Comparison of ENCODE assay signal across 1 cellular context in genomic region chr3:133675631-133676335, GRCh38.
TF ChIP-seq lines count a peak whose summit lies in the region.

No MANE protein-coding gene starts in this region.

TF ChIP-seq in HepG2, 621 proteins besides CTCF, POLR2A, EP300 and RAD21 (continued from another document and continues in another):
- TF ChIP-seq, protein P1, sequence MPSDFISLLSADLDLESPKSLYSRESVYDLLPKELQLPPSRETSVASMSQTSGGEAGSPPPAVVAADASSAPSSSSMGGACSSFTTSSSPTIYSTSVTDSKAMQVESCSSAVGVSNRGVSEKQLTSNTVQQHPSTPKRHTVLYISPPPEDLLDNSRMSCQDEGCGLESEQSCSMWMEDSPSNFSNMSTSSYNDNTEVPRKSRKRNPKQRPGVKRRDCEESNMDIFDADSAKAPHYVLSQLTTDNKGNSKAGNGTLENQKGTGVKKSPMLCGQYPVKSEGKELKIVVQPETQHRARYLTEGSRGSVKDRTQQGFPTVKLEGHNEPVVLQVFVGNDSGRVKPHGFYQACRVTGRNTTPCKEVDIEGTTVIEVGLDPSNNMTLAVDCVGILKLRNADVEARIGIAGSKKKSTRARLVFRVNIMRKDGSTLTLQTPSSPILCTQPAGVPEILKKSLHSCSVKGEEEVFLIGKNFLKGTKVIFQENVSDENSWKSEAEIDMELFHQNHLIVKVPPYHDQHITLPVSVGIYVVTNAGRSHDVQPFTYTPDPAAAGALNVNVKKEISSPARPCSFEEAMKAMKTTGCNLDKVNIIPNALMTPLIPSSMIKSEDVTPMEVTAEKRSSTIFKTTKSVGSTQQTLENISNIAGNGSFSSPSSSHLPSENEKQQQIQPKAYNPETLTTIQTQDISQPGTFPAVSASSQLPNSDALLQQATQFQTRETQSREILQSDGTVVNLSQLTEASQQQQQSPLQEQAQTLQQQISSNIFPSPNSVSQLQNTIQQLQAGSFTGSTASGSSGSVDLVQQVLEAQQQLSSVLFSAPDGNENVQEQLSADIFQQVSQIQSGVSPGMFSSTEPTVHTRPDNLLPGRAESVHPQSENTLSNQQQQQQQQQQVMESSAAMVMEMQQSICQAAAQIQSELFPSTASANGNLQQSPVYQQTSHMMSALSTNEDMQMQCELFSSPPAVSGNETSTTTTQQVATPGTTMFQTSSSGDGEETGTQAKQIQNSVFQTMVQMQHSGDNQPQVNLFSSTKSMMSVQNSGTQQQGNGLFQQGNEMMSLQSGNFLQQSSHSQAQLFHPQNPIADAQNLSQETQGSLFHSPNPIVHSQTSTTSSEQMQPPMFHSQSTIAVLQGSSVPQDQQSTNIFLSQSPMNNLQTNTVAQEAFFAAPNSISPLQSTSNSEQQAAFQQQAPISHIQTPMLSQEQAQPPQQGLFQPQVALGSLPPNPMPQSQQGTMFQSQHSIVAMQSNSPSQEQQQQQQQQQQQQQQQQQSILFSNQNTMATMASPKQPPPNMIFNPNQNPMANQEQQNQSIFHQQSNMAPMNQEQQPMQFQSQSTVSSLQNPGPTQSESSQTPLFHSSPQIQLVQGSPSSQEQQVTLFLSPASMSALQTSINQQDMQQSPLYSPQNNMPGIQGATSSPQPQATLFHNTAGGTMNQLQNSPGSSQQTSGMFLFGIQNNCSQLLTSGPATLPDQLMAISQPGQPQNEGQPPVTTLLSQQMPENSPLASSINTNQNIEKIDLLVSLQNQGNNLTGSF (CRISPR knock-in tag; IDR thresholded peaks at IDR 0.05) = no peak
- TF ChIP-seq SATB2 (CRISPR knock-in tag; IDR thresholded peaks at IDR 0.05) = no peak
- no peak for TF ChIP-seq ZBTB44 (CRISPR knock-in tag; IDR thresholded peaks at IDR 0.05)
- TF ChIP-seq, protein P2, sequence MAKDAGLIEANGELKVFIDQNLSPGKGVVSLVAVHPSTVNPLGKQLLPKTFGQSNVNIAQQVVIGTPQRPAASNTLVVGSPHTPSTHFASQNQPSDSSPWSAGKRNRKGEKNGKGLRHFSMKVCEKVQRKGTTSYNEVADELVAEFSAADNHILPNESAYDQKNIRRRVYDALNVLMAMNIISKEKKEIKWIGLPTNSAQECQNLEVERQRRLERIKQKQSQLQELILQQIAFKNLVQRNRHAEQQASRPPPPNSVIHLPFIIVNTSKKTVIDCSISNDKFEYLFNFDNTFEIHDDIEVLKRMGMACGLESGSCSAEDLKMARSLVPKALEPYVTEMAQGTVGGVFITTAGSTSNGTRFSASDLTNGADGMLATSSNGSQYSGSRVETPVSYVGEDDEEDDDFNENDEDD (CRISPR knock-in tag; IDR thresholded peaks at IDR 0.05; ENCODE audit: borderline replicate concordance) = no peak
- no peak for TF ChIP-seq ZNF33B (CRISPR knock-in tag; IDR thresholded peaks at IDR 0.05)
- TF ChIP-seq ZNF205 (CRISPR knock-in tag; IDR thresholded peaks at IDR 0.05) = no peak
- peak; percentile 79 for TF ChIP-seq SP5 (CRISPR knock-in tag; IDR thresholded peaks at IDR 0.05; ENCODE audit: borderline replicate concordance, low read depth)
- TF ChIP-seq POGK (CRISPR knock-in tag; conservative IDR thresholded peaks at IDR 0.05) = peak; percentile 62; the same call in 1 of the 2 replicates
- 0 out of 2 replicates have a peak, but pooled peaks have one; percentile 26 for TF ChIP-seq MAZ (IDR thresholded peaks at IDR 0.05; ENCODE audit: borderline replicate concordance, low read depth, low read length)
- TF ChIP-seq MAZ (CRISPR knock-in tag; IDR thresholded peaks at IDR 0.05; ENCODE audit: low read depth) = no peak
- no peak for TF ChIP-seq TRIM22 (IDR thresholded peaks at IDR 0.05)
- peak; percentile 98 for TF ChIP-seq NR2F2 (IDR thresholded peaks at IDR 0.05; ENCODE audit: borderline replicate concordance, low read depth)
- TF ChIP-seq NR2F6 (IDR thresholded peaks at IDR 0.05) = peak; percentile 97
- peak; percentile 97 for TF ChIP-seq NR2F6 (CRISPR knock-in tag; IDR thresholded peaks at IDR 0.05)
- peak; percentile 73; the same call in 1 of the 2 replicates for TF ChIP-seq ZNF280D (CRISPR knock-in tag; IDR thresholded peaks at IDR 0.05)
- TF ChIP-seq, protein P3, sequence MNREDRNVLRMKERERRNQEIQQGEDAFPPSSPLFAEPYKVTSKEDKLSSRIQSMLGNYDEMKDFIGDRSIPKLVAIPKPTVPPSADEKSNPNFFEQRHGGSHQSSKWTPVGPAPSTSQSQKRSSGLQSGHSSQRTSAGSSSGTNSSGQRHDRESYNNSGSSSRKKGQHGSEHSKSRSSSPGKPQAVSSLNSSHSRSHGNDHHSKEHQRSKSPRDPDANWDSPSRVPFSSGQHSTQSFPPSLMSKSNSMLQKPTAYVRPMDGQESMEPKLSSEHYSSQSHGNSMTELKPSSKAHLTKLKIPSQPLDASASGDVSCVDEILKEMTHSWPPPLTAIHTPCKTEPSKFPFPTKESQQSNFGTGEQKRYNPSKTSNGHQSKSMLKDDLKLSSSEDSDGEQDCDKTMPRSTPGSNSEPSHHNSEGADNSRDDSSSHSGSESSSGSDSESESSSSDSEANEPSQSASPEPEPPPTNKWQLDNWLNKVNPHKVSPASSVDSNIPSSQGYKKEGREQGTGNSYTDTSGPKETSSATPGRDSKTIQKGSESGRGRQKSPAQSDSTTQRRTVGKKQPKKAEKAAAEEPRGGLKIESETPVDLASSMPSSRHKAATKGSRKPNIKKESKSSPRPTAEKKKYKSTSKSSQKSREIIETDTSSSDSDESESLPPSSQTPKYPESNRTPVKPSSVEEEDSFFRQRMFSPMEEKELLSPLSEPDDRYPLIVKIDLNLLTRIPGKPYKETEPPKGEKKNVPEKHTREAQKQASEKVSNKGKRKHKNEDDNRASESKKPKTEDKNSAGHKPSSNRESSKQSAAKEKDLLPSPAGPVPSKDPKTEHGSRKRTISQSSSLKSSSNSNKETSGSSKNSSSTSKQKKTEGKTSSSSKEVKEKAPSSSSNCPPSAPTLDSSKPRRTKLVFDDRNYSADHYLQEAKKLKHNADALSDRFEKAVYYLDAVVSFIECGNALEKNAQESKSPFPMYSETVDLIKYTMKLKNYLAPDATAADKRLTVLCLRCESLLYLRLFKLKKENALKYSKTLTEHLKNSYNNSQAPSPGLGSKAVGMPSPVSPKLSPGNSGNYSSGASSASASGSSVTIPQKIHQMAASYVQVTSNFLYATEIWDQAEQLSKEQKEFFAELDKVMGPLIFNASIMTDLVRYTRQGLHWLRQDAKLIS (CRISPR knock-in tag; IDR thresholded peaks at IDR 0.05) = no peak
- TF ChIP-seq THAP11 (CRISPR knock-in tag; IDR thresholded peaks at IDR 0.05) = peak; percentile 69
- TF ChIP-seq, protein P4, sequence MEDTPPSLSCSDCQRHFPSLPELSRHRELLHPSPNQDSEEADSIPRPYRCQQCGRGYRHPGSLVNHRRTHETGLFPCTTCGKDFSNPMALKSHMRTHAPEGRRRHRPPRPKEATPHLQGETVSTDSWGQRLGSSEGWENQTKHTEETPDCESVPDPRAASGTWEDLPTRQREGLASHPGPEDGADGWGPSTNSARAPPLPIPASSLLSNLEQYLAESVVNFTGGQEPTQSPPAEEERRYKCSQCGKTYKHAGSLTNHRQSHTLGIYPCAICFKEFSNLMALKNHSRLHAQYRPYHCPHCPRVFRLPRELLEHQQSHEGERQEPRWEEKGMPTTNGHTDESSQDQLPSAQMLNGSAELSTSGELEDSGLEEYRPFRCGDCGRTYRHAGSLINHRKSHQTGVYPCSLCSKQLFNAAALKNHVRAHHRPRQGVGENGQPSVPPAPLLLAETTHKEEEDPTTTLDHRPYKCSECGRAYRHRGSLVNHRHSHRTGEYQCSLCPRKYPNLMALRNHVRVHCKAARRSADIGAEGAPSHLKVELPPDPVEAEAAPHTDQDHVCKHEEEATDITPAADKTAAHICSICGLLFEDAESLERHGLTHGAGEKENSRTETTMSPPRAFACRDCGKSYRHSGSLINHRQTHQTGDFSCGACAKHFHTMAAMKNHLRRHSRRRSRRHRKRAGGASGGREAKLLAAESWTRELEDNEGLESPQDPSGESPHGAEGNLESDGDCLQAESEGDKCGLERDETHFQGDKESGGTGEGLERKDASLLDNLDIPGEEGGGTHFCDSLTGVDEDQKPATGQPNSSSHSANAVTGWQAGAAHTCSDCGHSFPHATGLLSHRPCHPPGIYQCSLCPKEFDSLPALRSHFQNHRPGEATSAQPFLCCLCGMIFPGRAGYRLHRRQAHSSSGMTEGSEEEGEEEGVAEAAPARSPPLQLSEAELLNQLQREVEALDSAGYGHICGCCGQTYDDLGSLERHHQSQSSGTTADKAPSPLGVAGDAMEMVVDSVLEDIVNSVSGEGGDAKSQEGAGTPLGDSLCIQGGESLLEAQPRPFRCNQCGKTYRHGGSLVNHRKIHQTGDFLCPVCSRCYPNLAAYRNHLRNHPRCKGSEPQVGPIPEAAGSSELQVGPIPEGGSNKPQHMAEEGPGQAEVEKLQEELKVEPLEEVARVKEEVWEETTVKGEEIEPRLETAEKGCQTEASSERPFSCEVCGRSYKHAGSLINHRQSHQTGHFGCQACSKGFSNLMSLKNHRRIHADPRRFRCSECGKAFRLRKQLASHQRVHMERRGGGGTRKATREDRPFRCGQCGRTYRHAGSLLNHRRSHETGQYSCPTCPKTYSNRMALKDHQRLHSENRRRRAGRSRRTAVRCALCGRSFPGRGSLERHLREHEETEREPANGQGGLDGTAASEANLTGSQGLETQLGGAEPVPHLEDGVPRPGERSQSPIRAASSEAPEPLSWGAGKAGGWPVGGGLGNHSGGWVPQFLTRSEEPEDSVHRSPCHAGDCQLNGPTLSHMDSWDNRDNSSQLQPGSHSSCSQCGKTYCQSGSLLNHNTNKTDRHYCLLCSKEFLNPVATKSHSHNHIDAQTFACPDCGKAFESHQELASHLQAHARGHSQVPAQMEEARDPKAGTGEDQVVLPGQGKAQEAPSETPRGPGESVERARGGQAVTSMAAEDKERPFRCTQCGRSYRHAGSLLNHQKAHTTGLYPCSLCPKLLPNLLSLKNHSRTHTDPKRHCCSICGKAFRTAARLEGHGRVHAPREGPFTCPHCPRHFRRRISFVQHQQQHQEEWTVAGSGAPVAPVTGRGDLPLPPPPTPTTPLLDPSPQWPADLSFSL (CRISPR knock-in tag; IDR thresholded peaks at IDR 0.05) = no peak
- TF ChIP-seq CENPBD1 (CRISPR knock-in tag; IDR thresholded peaks at IDR 0.05; ENCODE audit: borderline replicate concordance, low read depth) = no peak
- 0 out of 2 replicates have a peak, but pooled peaks have one; percentile 26 for TF ChIP-seq ZFP1 (CRISPR knock-in tag; IDR thresholded peaks at IDR 0.05)
